In the genomic region with DNA sequence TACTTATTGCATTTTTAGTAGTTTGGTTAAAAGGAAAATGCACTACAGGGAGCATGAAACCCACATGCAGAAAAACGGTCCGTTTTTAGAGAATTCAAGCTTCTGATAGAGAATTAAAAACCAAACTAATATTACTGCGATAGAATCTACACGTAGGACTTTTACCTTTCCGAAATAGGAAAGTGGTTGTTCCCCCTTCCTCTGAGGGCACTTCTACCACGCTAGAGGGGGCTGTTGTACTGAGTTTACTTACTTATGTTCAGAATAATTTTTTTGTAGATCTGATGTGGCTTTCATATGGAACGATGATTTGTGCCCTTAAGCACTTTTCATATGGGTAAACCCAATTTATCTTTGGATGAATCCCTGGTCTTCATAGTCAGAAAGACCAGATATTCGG, we compare ENCODE assay signal across 9 cellular contexts.
DNase-seq lines count a peak whose midpoint lies in the region; ATAC-seq and TF ChIP-seq lines count a peak whose summit lies in the region.
"Had no signal": no experiment of that assay in that cellular context is flagged by ENCODE, and none has a peak within 500 bp of the region (broad histone marks: within the 10 kb centered on the region; RNA-seq: fewer than 3 reads in every experiment).

No MANE protein-coding gene starts in this region.

- H3K4me1 Mint-ChIP-seq in activated CD8-positive, alpha-beta T cell treated with anti-CD3 and anti-CD28 coated beads for 36 hours (ENCODE audit: low read depth), result peaks cover 2% of the 10 kb centered on the region

- peak; percentile 65 for ATAC-seq in activated CD8-positive, alpha-beta T cell treated with anti-CD3 and anti-CD28 coated beads for 36 hours
- ATAC-seq in GM19324 (IDR thresholded peaks at IDR 0.05; ENCODE audit: low FRiP score, unreplicated experiment) (no peak), HG02642 (IDR thresholded peaks at IDR 0.05; ENCODE audit: poor library complexity, unreplicated experiment) (no peak)

- H3K23ac ChIP-seq in trophoblast cell (ENCODE audit: low read length), result no peak overlapping the region

- no peak overlapping the region for H3K14ac ChIP-seq in trophoblast cell (ENCODE audit: low read length)

- TF ChIP-seq CTCF in activated CD8-positive, alpha-beta T cell treated with anti-CD3 and anti-CD28 coated beads for 36 hours (IDR thresholded peaks at IDR 0.05), result peak; percentile 85
- peak; percentile 90 to 92 for TF ChIP-seq CTCF in fibroblast of lung (conservative IDR thresholded peaks at IDR 0.05 in 1 of 2, IDR thresholded peaks at IDR 0.05 in 1 of 2; ENCODE audit: low read depth in 1 of 2, low read length in 2 of 2)

- H4K12ac ChIP-seq in trophoblast cell (ENCODE audit: low read depth, low read length), result no peak overlapping the region

- H3K27me3 ChIP-seq in fibroblast of lung (ENCODE audit: control insufficient read depth, insufficient read depth, low read length) (no peaks in the 10 kb centered on the region), trophoblast cell (ENCODE audit: insufficient read depth, low read length) (no peaks in the 10 kb centered on the region)

- no peak overlapping the region for H3K9ac ChIP-seq in fibroblast of lung (ENCODE audit: insufficient read depth, low read length)
- no peak overlapping the region for H3K9ac ChIP-seq in trophoblast cell (ENCODE audit: low read length)

- WGBS in trophoblast cell (ENCODE audit: extremely low coverage, insufficient coverage, insufficient read length), result no CpG with 5 or more reads among the region's 8 CpGs

- H3K4me2 ChIP-seq in fibroblast of lung (ENCODE audit: extremely low read depth, insufficient read depth, low read length), result peak overlapping the region; percentile 39
- H3K4me2 ChIP-seq in trophoblast cell (ENCODE audit: low read length), result no peak overlapping the region

- H3K4ac ChIP-seq in trophoblast cell (ENCODE audit: low read depth, low read length), result no peak overlapping the region

- no peak overlapping the region for H4K91ac ChIP-seq in trophoblast cell (ENCODE audit: low read depth, low read length)

- no peaks in the 10 kb centered on the region for H3K36me3 Mint-ChIP-seq in activated CD8-positive, alpha-beta T cell treated with anti-CD3 and anti-CD28 coated beads for 36 hours (ENCODE audit: low read depth)

- H3K4me3 ChIP-seq in fibroblast of lung (replicated peaks in 1 of 4; ENCODE audit: control extremely low read depth in 1 of 4, insufficient read depth in 1 of 4, low read depth in 3 of 4, low read length in 4 of 4) (peak overlapping the region in 1 of 4 experiments; percentile 20), trophoblast cell (ENCODE audit: low read depth, low read length) (no peak overlapping the region)
- H3K4me3 ChIP-seq: skin epidermis had no signal

- CTCF ChIA-PET in activated CD8-positive, alpha-beta T cell treated with anti-CD3 and anti-CD28 coated beads for 36 hours (lab: Charles Lee), result interaction anchor here (0.6 to 5.2 kb wide), 20 partner anchors 8 to 859 kb away, joined by 3 to 18 read pairs (median 3); a partner anchor contains a TSS

- intact Hi-C loops in activated CD8-positive, alpha-beta T cell treated with anti-CD3 and anti-CD28 coated beads for 36 hours (cut with micrococcal nuclease), result loop anchor here (2.0 to 10.0 kb wide), 5 partner anchors 267 to 829 kb away; no protein-coding TSS in a partner anchor

- H3K9me3 ChIP-seq in fibroblast of lung (ENCODE audit: control insufficient read depth, insufficient read depth, low read depth, low read length) (no peaks in the 10 kb centered on the region), trophoblast cell (ENCODE audit: insufficient read depth, low read depth, low read length) (no peaks in the 10 kb centered on the region)

- no peaks in the 10 kb centered on the region for H3K79me1 ChIP-seq in trophoblast cell (ENCODE audit: low read length)

- H3K27ac Mint-ChIP-seq in activated CD8-positive, alpha-beta T cell treated with anti-CD3 and anti-CD28 coated beads for 36 hours, result no peak overlapping the region

- no peaks in the 10 kb centered on the region for H3K36me3 ChIP-seq in fibroblast of lung (ENCODE audit: control insufficient read depth, insufficient read depth, low read length)
- no peaks in the 10 kb centered on the region for H3K36me3 ChIP-seq in trophoblast cell (ENCODE audit: control insufficient read depth in 1 of 2, insufficient read depth in 2 of 2, low read length in 2 of 2)

- no peak overlapping the region for H2AFZ ChIP-seq in fibroblast of lung (ENCODE audit: low read length)
- no peak overlapping the region for H2AFZ ChIP-seq in trophoblast cell (ENCODE audit: insufficient read depth, low read length, poor library complexity)

- no peaks in the 10 kb centered on the region for H3K9me3 Mint-ChIP-seq in activated CD8-positive, alpha-beta T cell treated with anti-CD3 and anti-CD28 coated beads for 36 hours

- no peak overlapping the region for H2BK5ac ChIP-seq in trophoblast cell (ENCODE audit: low read depth, low read length, poor library complexity)

- H3K79me2 ChIP-seq in fibroblast of lung (ENCODE audit: control insufficient read depth, insufficient read depth, low read length) (no peaks in the 10 kb centered on the region), trophoblast cell (ENCODE audit: control insufficient read depth, insufficient read depth, low read length, poor library complexity) (no peaks in the 10 kb centered on the region)

- no peak overlapping the region for H2BK120ac ChIP-seq in trophoblast cell (ENCODE audit: insufficient read depth, low read length, poor library complexity)

- H2BK12ac ChIP-seq in trophoblast cell (ENCODE audit: low read length), result no peak overlapping the region

- H3K27me3 Mint-ChIP-seq in activated CD8-positive, alpha-beta T cell treated with anti-CD3 and anti-CD28 coated beads for 36 hours, result peaks cover 13% of the 10 kb centered on the region

- POLR2A ChIA-PET in activated CD8-positive, alpha-beta T cell treated with anti-CD3 and anti-CD28 coated beads for 36 hours (lab: Charles Lee), result no interaction called here

- no peak overlapping the region for H3K4me3 Mint-ChIP-seq in activated CD8-positive, alpha-beta T cell treated with anti-CD3 and anti-CD28 coated beads for 36 hours

- no peak overlapping the region for H2AK5ac ChIP-seq in trophoblast cell (ENCODE audit: low read length)

- H3K4me1 ChIP-seq in fibroblast of lung (ENCODE audit: control insufficient read depth, extremely low read depth, insufficient read depth, low read length) (no peaks in the 10 kb centered on the region), trophoblast cell (ENCODE audit: control insufficient read depth in 1 of 2, insufficient read depth in 2 of 2, low read length in 2 of 2) (no peaks in the 10 kb centered on the region)

- DNase-seq in CD1c-positive myeloid dendritic cell (ENCODE audit: extremely low spot score) (peak; percentile 59), HCEC 1CT (peak; percentile 53), NCI-H446 treated with DMSO at 0.1 percent for 48 hours (lab: John Stamatoyannopoulos, UW) (peak; percentile 32), fibroblast of lung (ENCODE audit: low read depth in 2 of 2) (peak; percentile 55 to 79), trophoblast cell (peak; percentile 23 to 65)
- DNase-seq in activated CD8-positive, alpha-beta T cell treated with anti-CD3 and anti-CD28 coated beads for 36 hours, result peak; percentile 68

- H4K8ac ChIP-seq in trophoblast cell (ENCODE audit: low read depth, low read length), result no peak overlapping the region

- no peak overlapping the region for H3K18ac ChIP-seq in trophoblast cell (ENCODE audit: low read length)

- no peaks in the 10 kb centered on the region for H4K20me1 ChIP-seq in fibroblast of lung (ENCODE audit: control insufficient read depth, extremely low read depth, insufficient read depth, low read length)

- H3K27ac ChIP-seq in fibroblast of lung (ENCODE audit: insufficient read depth, low read length) (no peak overlapping the region), trophoblast cell (ENCODE audit: low read depth, low read length) (no peak overlapping the region)
- H3K27ac ChIP-seq: skin epidermis had no signal
